ENCODE assay signal across 8 cellular contexts in the genomic region with DNA sequence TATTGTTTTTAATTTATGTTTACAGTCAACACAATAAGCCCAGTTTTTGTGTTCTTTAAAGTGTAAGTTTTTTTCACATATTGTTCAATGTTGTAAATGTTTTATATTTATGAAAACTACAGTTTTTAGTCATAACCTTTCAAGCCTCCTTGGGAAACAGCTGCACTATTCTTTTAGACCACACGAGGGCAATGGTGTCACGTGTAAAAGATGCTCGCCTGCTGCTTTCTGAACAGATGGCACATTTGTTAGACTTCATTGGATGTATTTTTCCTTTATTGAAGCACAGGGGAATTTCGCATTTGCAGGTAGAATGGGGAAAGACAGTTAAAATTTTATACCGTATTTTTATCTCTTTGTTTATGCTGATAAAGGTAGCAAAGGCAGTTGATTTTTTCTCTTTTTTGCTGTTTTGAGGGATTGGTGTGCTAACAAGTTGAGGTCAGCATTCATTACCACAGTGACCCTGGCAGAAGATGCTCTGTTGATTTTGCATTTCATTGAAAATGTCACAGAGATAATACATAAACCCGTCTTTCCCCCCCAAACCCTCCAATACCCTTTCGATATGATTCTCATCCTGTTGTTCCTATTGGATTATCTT. TPM values are rescaled to one million over a fixed set of nuclear protein-coding genes. Genes with fewer than 3 reads are reported as not detected.
A peak's percentile ranks its signal among the peaks of the same experiment; 100 is the strongest.
DNase-seq lines count a peak whose midpoint lies in the region; ATAC-seq, FAIRE-seq and TF ChIP-seq lines count a peak whose summit lies in the region.

No MANE protein-coding gene starts in this region.

- peaks cover 17% of the 10 kb centered on the region for H3K4me1 ChIP-seq in A673 (ENCODE audit: insufficient read depth, low read length, poor library complexity, severe bottlenecking)
- H3K4me1 ChIP-seq in Panc1 (ENCODE audit: control insufficient read depth, insufficient read depth, low read length): peaks cover 8% of the 10 kb centered on the region

- CTCF ChIA-PET in A673 (lab: Charles Lee) (interaction anchor here (0.6 kb wide), 1 partner anchor 11 kb away, joined by 3 read pairs; no protein-coding TSS in a partner anchor), Panc1 (lab: Charles Lee) (no interaction called here)

- H3K27me3 ChIP-seq in A673 (replicated peaks; ENCODE audit: insufficient read depth, low read depth, low read length, poor library complexity): peaks cover 43% of the 10 kb centered on the region
- peaks cover 33% of the 10 kb centered on the region for H3K27me3 ChIP-seq in Panc1 (ENCODE audit: control insufficient read depth, insufficient read depth, low read length)

- H3K4me3 ChIP-seq in A673 (ENCODE audit: low read depth, low read length, poor library complexity, severe bottlenecking) (no peak overlapping the region), Panc1 (ENCODE audit: low read depth in 2 of 2, low read length in 2 of 2) (no peak overlapping the region)

- H3K27me3 Mint-ChIP-seq in activated T-helper 2 cell treated with anti-CD3 and anti-CD28 coated beads, Interferon-gamma antibody, Interleukin-2, Interleukin-4, amounts not matched to agents 10 μg/mL and 5 μg/mL and 100 μg/mL, durations not matched to agents 14 hours and 24 hours and 36 hours (ENCODE audit: low read depth): peaks cover 56% of the 10 kb centered on the region
- peaks cover 66% of the 10 kb centered on the region for H3K27me3 Mint-ChIP-seq in osteocyte (ENCODE audit: unreplicated experiment)

- TF ChIP-seq CTCF in A673 (conservative IDR thresholded peaks at IDR 0.05; ENCODE audit: low read depth, low read length) (peak; percentile 81), GM12874 (IDR thresholded peaks at IDR 0.05; ENCODE audit: insufficient read depth, low read depth, low read length) (peak; percentile 68; the same call in 1 of the 2 replicates), Panc1 (IDR thresholded peaks at IDR 0.05) (peak; percentile 84), osteocyte (IDR thresholded peaks at IDR 0.05) (peak; percentile 86)

- H3K9me3 Mint-ChIP-seq in activated T-helper 2 cell treated with anti-CD3 and anti-CD28 coated beads, Interferon-gamma antibody, Interleukin-2, Interleukin-4, amounts not matched to agents 10 μg/mL and 5 μg/mL and 100 μg/mL, durations not matched to agents 14 hours and 24 hours and 36 hours: no peaks in the 10 kb centered on the region
- H3K9me3 Mint-ChIP-seq in osteocyte (ENCODE audit: unreplicated experiment): no peaks in the 10 kb centered on the region

- intact Hi-C loops in A673 (cut with micrococcal nuclease; ENCODE audit: unreplicated experiment) (loop anchor here (10.0 kb wide), 1 partner anchor 240 kb away; no protein-coding TSS in a partner anchor), Panc1 (cut with micrococcal nuclease; ENCODE audit: unreplicated experiment) (loop anchor here (1.0 to 10.0 kb wide), 4 partner anchors 133 to 1640 kb away; no protein-coding TSS in a partner anchor)
- intact Hi-C loops in activated T-helper 2 cell treated with anti-CD3 and anti-CD28 coated beads, Interferon-gamma antibody, Interleukin-2, Interleukin-4, amounts not matched to agents 10 μg/mL and 5 μg/mL and 100 μg/mL, durations not matched to agents 14 hours and 24 hours and 36 hours (cut with micrococcal nuclease): loop anchor here (1.0 to 10.0 kb wide), 4 partner anchors 58 to 1644 kb away; no protein-coding TSS in a partner anchor

- in situ Hi-C loops in Panc1 (cut with HindIII; ENCODE audit: low pct_unique_long_range_greater_than_20kb, low sequenced_read_pairs): no loop called here

- POLR2A ChIA-PET in A673 (lab: Charles Lee; ENCODE audit: low non-redundant PET) (no interaction called here), Panc1 (lab: Charles Lee) (no interaction called here)

- no peak for FAIRE-seq in urothelium cell line (lab: Jason Lieb, UNC)

- ATAC-seq in HG03342 (IDR thresholded peaks at IDR 0.05; ENCODE audit: unreplicated experiment) (peak; percentile 39), Panc1 (no peak)

- H3K4me1 Mint-ChIP-seq in activated T-helper 2 cell treated with anti-CD3 and anti-CD28 coated beads, Interferon-gamma antibody, Interleukin-2, Interleukin-4, amounts not matched to agents 10 μg/mL and 5 μg/mL and 100 μg/mL, durations not matched to agents 14 hours and 24 hours and 36 hours (ENCODE audit: low read depth): peaks cover 18% of the 10 kb centered on the region
- peaks cover 12% of the 10 kb centered on the region for H3K4me1 Mint-ChIP-seq in osteocyte (ENCODE audit: unreplicated experiment)

- H3K4me3 Mint-ChIP-seq in activated T-helper 2 cell treated with anti-CD3 and anti-CD28 coated beads, Interferon-gamma antibody, Interleukin-2, Interleukin-4, amounts not matched to agents 10 μg/mL and 5 μg/mL and 100 μg/mL, durations not matched to agents 14 hours and 24 hours and 36 hours (ENCODE audit: low read depth): no peak overlapping the region
- no peak overlapping the region for H3K4me3 Mint-ChIP-seq in osteocyte (ENCODE audit: unreplicated experiment)

- H3K27ac Mint-ChIP-seq in activated T-helper 2 cell treated with anti-CD3 and anti-CD28 coated beads, Interferon-gamma antibody, Interleukin-2, Interleukin-4, amounts not matched to agents 10 μg/mL and 5 μg/mL and 100 μg/mL, durations not matched to agents 14 hours and 24 hours and 36 hours: no peak overlapping the region
- H3K27ac Mint-ChIP-seq in osteocyte (ENCODE audit: unreplicated experiment): no peak overlapping the region

- H3K9me3 ChIP-seq in A673 (ENCODE audit: low read depth, low read length, poor library complexity, severe bottlenecking) (no peaks in the 10 kb centered on the region), Panc1 (ENCODE audit: control insufficient read depth, insufficient read depth, low read depth, low read length) (no peaks in the 10 kb centered on the region)

- no peaks in the 10 kb centered on the region for H3K36me3 ChIP-seq in A673 (ENCODE audit: insufficient read depth, low read length, poor library complexity, severe bottlenecking)
- no peaks in the 10 kb centered on the region for H3K36me3 ChIP-seq in Panc1 (ENCODE audit: control insufficient read depth, insufficient read depth, low read length)

- H3K36me3 Mint-ChIP-seq in activated T-helper 2 cell treated with anti-CD3 and anti-CD28 coated beads, Interferon-gamma antibody, Interleukin-2, Interleukin-4, amounts not matched to agents 10 μg/mL and 5 μg/mL and 100 μg/mL, durations not matched to agents 14 hours and 24 hours and 36 hours (ENCODE audit: low read depth): no peaks in the 10 kb centered on the region
- H3K36me3 Mint-ChIP-seq in osteocyte (ENCODE audit: unreplicated experiment): no peaks in the 10 kb centered on the region

- DNase-seq in A673 (ENCODE audit: low spot score) (peak; percentile 63), Panc1 (ENCODE audit: low read depth, low spot score) (peak; percentile 53), fibroblast of the conjunctiva (ENCODE audit: low read depth) (peak; percentile 53), osteocyte (ENCODE audit: extremely low spot score, unreplicated experiment) (no peak), urothelium cell line (ENCODE audit: low spot score) (peak; percentile 47)
- peak; percentile 43 for DNase-seq in activated T-helper 2 cell treated with anti-CD3 and anti-CD28 coated beads, Interferon-gamma antibody, Interleukin-2, Interleukin-4, amounts not matched to agents 10 μg/mL and 5 μg/mL and 100 μg/mL, durations not matched to agents 14 hours and 24 hours and 36 hours (ENCODE audit: low spot score)

- H3K27ac ChIP-seq in A673 (ENCODE audit: low read depth, low read length, poor library complexity, severe bottlenecking): no peak overlapping the region
- no peak overlapping the region for H3K27ac ChIP-seq in Panc1 (ENCODE audit: low read length)

- BruUV-seq in A673 (replicated peaks; lab: Mats Ljungman, UMichigan) (no TSS peak), Panc1 (replicated peaks; lab: Mats Ljungman, UMichigan) (no TSS peak)

RNA-seq across cellular contexts. Expression of gene MAT2B, which starts 59.0 kb away (rescaled TPM):
- 49.9 and 50.3 TPM in 2 replicates for total RNA-seq in A673 (2021)
- total RNA-seq in Panc1 (2021; ENCODE audit: unreplicated experiment): 52.1 TPM
- polyA plus RNA-seq in Panc1 (2012; ENCODE audit: insufficient read length): 61.2 TPM
- 93.2 and 98.9 TPM in 2 replicates for total RNA-seq in activated T-helper 2 cell treated with anti-CD3 and anti-CD28 coated beads, Interferon-gamma antibody, Interleukin-2, Interleukin-4, amounts not matched to agents 10 μg/mL and 5 μg/mL and 100 μg/mL, durations not matched to agents 14 hours and 24 hours and 36 hours
- 45.9 and 47.0 TPM in 2 replicates for total RNA-seq in osteocyte
